15 cellular contexts compared by ENCODE assay signal in the genomic region with DNA sequence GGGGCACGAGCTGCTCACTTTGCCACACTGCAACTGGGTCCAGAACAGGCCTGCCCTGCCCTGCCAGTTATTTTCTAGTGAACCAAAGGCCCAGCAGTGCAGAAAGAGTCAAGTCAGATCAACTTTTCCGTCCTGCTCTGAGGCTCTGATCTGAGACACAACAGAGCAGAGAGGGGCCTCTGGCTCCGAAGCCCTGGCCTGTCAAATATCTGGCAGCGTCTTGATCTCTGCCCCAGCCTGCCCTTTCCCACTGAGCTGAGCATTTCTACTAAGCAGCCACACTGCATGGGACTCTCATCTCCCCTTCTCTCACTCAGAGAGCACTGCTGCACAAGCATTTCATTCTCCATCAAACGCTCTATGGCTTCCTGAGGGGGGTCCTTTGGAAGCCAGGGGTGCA. TPM values are rescaled to one million over a fixed set of nuclear protein-coding genes. Genes with fewer than 3 reads are reported as not detected.
DNase-seq lines count a peak whose midpoint lies in the region; ATAC-seq and TF ChIP-seq lines count a peak whose summit lies in the region.
"Had no signal": no experiment of that assay in that cellular context is flagged by ENCODE, and none has a peak within 500 bp of the region (broad histone marks: within the 10 kb centered on the region; RNA-seq: fewer than 3 reads in every experiment).

No MANE protein-coding gene starts in this region.

- H2AFZ ChIP-seq in SK-N-SH (ENCODE audit: low read depth) (no peak overlapping the region), osteoblast (ENCODE audit: low read length) (no peak overlapping the region)

- TF ChIP-seq CTCF in SK-N-SH (IDR thresholded peaks at IDR 0.05) (no peak), osteoblast (IDR thresholded peaks at IDR 0.05; ENCODE audit: extremely low read depth, low read depth, low read length) (no peak), uterus (IDR thresholded peaks at IDR 0.05) (no peak)

- H3K36me3 ChIP-seq in SK-N-SH (replicated peaks in 1 of 2; ENCODE audit: control insufficient read depth in 1 of 2, insufficient read depth in 2 of 2, low read length in 1 of 2): no peaks in the 10 kb centered on the region
- peaks cover 39% of the 10 kb centered on the region for H3K36me3 ChIP-seq in osteoblast (ENCODE audit: insufficient read depth, low read length)
- H3K36me3 ChIP-seq in uterus: no peaks in the 10 kb centered on the region

- CTCF ChIA-PET in SK-N-SH (lab: Yijun Ruan, JAX): interaction anchor here (0.9 to 1.3 kb wide), 3 partner anchors 29 to 65 kb away, joined by 3 to 4 read pairs (median 3); no protein-coding TSS in a partner anchor

- TF ChIP-seq EP300 in SK-N-SH (IDR thresholded peaks at IDR 0.05; ENCODE audit: borderline replicate concordance in 1 of 2, low read depth in 1 of 2, low read length in 1 of 2): no peak

- H3K79me2 ChIP-seq in SK-N-SH (ENCODE audit: insufficient read depth) (no peaks in the 10 kb centered on the region), osteoblast (ENCODE audit: insufficient read depth, low read length) (peaks cover 96% of the 10 kb centered on the region)

- H3K9me3 ChIP-seq in SK-N-SH (no peaks in the 10 kb centered on the region), osteoblast (ENCODE audit: low read depth, low read length) (no peaks in the 10 kb centered on the region), uterus (no peaks in the 10 kb centered on the region)

- ATAC-seq in SK-N-SH treated with all-trans-retinoic acid at 6 μM for 48 hours (no peak; the same call in 2 of the 3 replicates), left ventricle myocardium superior (peak; percentile 19), HG02938 (IDR thresholded peaks at IDR 0.05; ENCODE audit: unreplicated experiment) (no peak), HG02885 (IDR thresholded peaks at IDR 0.05; ENCODE audit: poor library complexity, unreplicated experiment) (no peak)
- ATAC-seq: CD8-positive, alpha-beta T cell; esophagus mucosa; HCT116 had no signal

- POLR2A ChIA-PET in SK-N-SH (lab: Yijun Ruan, JAX): no interaction called here

- TF ChIP-seq POLR2A in uterus (IDR thresholded peaks at IDR 0.05): no peak

- H3K4me2 ChIP-seq in SK-N-SH (peak overlapping the region; percentile 53; the same call in 1 of the 2 replicates), osteoblast (ENCODE audit: insufficient read depth, low read length) (no peak overlapping the region)

- TF ChIP-seq RAD21 in SK-N-SH (IDR thresholded peaks at IDR 0.05; ENCODE audit: low read length): no peak

- H3K4me1 ChIP-seq in SK-N-SH (ENCODE audit: control insufficient read depth in 1 of 2, insufficient read depth in 2 of 2, low read depth in 1 of 2, low read length in 1 of 2) (peaks cover 16 to 34% of the 10 kb centered on the region in 2 experiments; a peak in 3 of 4 replicates), osteoblast (ENCODE audit: insufficient read depth, low read length) (peaks cover 95% of the 10 kb centered on the region), uterus (peaks cover 17 to 40% of the 10 kb centered on the region in 2 donors)

- no peak overlapping the region for H3K4me3 ChIP-seq in SK-N-SH (ENCODE audit: low read depth in 2 of 2, low read length in 1 of 2)
- no peak overlapping the region for H3K4me3 ChIP-seq in osteoblast (ENCODE audit: insufficient read depth, low read length)
- no peak overlapping the region for H3K4me3 ChIP-seq in uterus

- no peak overlapping the region for H3K9ac ChIP-seq in SK-N-SH

- H4K20me1 ChIP-seq in SK-N-SH (ENCODE audit: insufficient read depth): no peaks in the 10 kb centered on the region
- H4K20me1 ChIP-seq in osteoblast (ENCODE audit: insufficient read depth, low read length): peaks cover 3% of the 10 kb centered on the region

- H3K27ac ChIP-seq in SK-N-SH (ENCODE audit: low read depth in 2 of 2, low read length in 1 of 2) (peak overlapping the region; percentile 65 to 66), osteoblast (ENCODE audit: low read depth, low read length) (peak overlapping the region; percentile 83), uterus (peak overlapping the region; percentile 58 to 86)
- H3K27ac ChIP-seq: 22Rv1 had no signal

- H3K9me2 ChIP-seq in SK-N-SH: no peaks in the 10 kb centered on the region

- H3K27me3 ChIP-seq in SK-N-SH (ENCODE audit: insufficient read depth): no peaks in the 10 kb centered on the region
- H3K27me3 ChIP-seq in osteoblast (ENCODE audit: insufficient read depth, low read length): no peaks in the 10 kb centered on the region
- no peaks in the 10 kb centered on the region for H3K27me3 ChIP-seq in uterus

- intact Hi-C loops in left ventricle myocardium superior (cut with micrococcal nuclease): no loop called here
- intact Hi-C loops in uterus (cut with DNase I; ENCODE audit: low total_unique reads): no loop called here

- peaks cover 36% of the 10 kb centered on the region for H3F3A ChIP-seq in SK-N-SH (replicated peaks; ENCODE audit: insufficient read depth)

- DNase-seq in SK-N-SH (no peak), left ventricle myocardium superior (peak; percentile 48), osteoblast (ENCODE audit: insufficient read length, low spot score, missing footprints) (no peak), uterus (no peak), ecto neural progenitor cell (ENCODE audit: low spot score) (no peak)
- DNase-seq: activated CD4-positive, alpha-beta T cell treated with anti-CD3 and anti-CD28 coated beads for 4 hours; CD8-positive, alpha-beta T cell; NCI-H2029; NCI-H69 had no signal

- WGBS in SK-N-SH (ENCODE audit: low lambda C conversion rate): 53% methylated on average over 3 of the region's 5 CpGs

TF ChIP-seq in SK-N-SH, 30 proteins besides CTCF, POLR2A, EP300 and RAD21 (continues in another document):
- no peak for TF ChIP-seq TCF12 (IDR thresholded peaks at IDR 0.05)
- no peak for TF ChIP-seq ZBTB33 (IDR thresholded peaks at IDR 0.05; ENCODE audit: borderline replicate concordance, low read depth)
- no peak for TF ChIP-seq IRF3 (IDR thresholded peaks at IDR 0.05; ENCODE audit: low read depth, low read length)
- TF ChIP-seq MXI1 (IDR thresholded peaks at IDR 0.05; ENCODE audit: low read depth, low read length): no peak
- no peak for TF ChIP-seq CHD2 (IDR thresholded peaks at IDR 0.05; ENCODE audit: low read length, partially characterized antibody)

TF ChIP-seq in SK-N-SH treated with all-trans-retinoic acid at 6 μM for 48 hours, 23 proteins besides CTCF, POLR2A, EP300 and RAD21 (continues in another document):
- TF ChIP-seq GLIS3 (CRISPR knock-in tag; IDR thresholded peaks at IDR 0.05) (no peak), ZNF70 (CRISPR knock-in tag; IDR thresholded peaks at IDR 0.05) (no peak), TOX (CRISPR knock-in tag; IDR thresholded peaks at IDR 0.05; ENCODE audit: borderline replicate concordance) (no peak), PATZ1 (CRISPR knock-in tag; IDR thresholded peaks at IDR 0.05; ENCODE audit: borderline replicate concordance) (no peak), ISL1 (CRISPR knock-in tag; IDR thresholded peaks at IDR 0.05) (no peak), TCF4 (CRISPR knock-in tag; IDR thresholded peaks at IDR 0.05; ENCODE audit: borderline replicate concordance) (no peak), ZC3H10 (CRISPR knock-in tag; IDR thresholded peaks at IDR 0.05) (no peak), SNAI2 (CRISPR knock-in tag; IDR thresholded peaks at IDR 0.05) (no peak), RARB (CRISPR knock-in tag; IDR thresholded peaks at IDR 0.05) (no peak), ARNTL (CRISPR knock-in tag; IDR thresholded peaks at IDR 0.05; ENCODE audit: borderline replicate concordance, low read depth) (no peak)
- TF ChIP-seq, protein P1, sequence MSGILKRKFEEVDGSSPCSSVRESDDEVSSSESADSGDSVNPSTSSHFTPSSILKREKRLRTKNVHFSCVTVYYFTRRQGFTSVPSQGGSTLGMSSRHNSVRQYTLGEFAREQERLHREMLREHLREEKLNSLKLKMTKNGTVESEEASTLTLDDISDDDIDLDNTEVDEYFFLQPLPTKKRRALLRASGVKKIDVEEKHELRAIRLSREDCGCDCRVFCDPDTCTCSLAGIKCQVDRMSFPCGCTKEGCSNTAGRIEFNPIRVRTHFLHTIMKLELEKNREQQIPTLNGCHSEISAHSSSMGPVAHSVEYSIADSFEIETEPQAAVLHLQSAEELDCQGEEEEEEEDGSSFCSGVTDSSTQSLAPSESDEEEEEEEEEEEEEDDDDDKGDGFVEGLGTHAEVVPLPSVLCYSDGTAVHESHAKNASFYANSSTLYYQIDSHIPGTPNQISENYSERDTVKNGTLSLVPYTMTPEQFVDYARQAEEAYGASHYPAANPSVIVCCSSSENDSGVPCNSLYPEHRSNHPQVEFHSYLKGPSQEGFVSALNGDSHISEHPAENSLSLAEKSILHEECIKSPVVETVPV (CRISPR knock-in tag; IDR thresholded peaks at IDR 0.05): no peak
- TF ChIP-seq, protein P2, sequence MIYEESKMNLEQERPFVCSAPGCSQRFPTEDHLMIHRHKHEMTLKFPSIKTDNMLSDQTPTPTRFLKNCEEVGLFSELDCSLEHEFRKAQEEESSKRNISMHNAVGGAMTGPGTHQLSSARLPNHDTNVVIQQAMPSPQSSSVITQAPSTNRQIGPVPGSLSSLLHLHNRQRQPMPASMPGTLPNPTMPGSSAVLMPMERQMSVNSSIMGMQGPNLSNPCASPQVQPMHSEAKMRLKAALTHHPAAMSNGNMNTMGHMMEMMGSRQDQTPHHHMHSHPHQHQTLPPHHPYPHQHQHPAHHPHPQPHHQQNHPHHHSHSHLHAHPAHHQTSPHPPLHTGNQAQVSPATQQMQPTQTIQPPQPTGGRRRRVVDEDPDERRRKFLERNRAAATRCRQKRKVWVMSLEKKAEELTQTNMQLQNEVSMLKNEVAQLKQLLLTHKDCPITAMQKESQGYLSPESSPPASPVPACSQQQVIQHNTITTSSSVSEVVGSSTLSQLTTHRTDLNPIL (CRISPR knock-in tag; IDR thresholded peaks at IDR 0.05; ENCODE audit: low read depth): no peak

RNA-seq across cellular contexts. Expression of gene IGFBP7, which starts 11.8 kb away (rescaled TPM):
- 0.38 and 0.71 TPM in 2 replicates for polyA plus RNA-seq in SK-N-SH (2012; rRNA removed)
- 0.39 and 0.67 TPM in 2 replicates for polyA plus RNA-seq in SK-N-SH (2012; cell fraction: cytosol; rRNA removed)
- 0.77 and 1.4 TPM in 2 replicates for polyA plus RNA-seq in SK-N-SH (2012; cell fraction: nucleus; rRNA removed)
- 723 TPM for total RNA-seq in left ventricle myocardium superior
- 680 and 715 TPM in 2 replicates for total RNA-seq in osteoblast
- total RNA-seq in uterus: 1,000 to 10,000 TPM in 1 of 4 donors, 100 to 1,000 TPM in 3; 225 to 1,715 (median 711) TPM
- total RNA-seq: CD8-positive, alpha-beta T cell had no signal
